ENCODE assay signal across 8 cellular contexts in genomic region chr5:7868773-7869473, GRCh38. TPM values are rescaled to one million over a fixed set of nuclear protein-coding genes. Genes with fewer than 3 reads are reported as not detected.
A peak's percentile ranks its signal among the peaks of the same experiment; 100 is the strongest.
DNase-seq lines count a peak whose midpoint lies in the region; ATAC-seq and TF ChIP-seq lines count a peak whose summit lies in the region.

Gene FASTKD3 (minus strand): TSS chr5:7869031. CDS start chr5:7868083, 948 bp downstream.
Gene MTRR (plus strand): TSS chr5:7869148. CDS start chr5:7870795, 1,647 bp downstream.

- peak within 1 kb of the TSS; percentile 43 to 73 for H3K4ac ChIP-seq in mesenchymal stem cell (ENCODE audit: low read depth in 1 of 2, low read length in 2 of 2)

- no peaks in the 10 kb centered on the region for H3K9me3 Mint-ChIP-seq in effector memory CD8-positive, alpha-beta T cell

- CTCF ChIA-PET in activated CD8-positive, alpha-beta memory T cell treated with anti-CD3 and anti-CD28 coated beads for 36 hours (lab: Charles Lee) = interaction anchor here (1.0 to 1.6 kb wide), 2 partner anchors 11 to 12 kb away, joined by 4 to 6 read pairs; no protein-coding TSS in a partner anchor

- peaks cover 53 to 69% of the 10 kb centered on the region in 2 donors for H3K4me1 Mint-ChIP-seq in effector memory CD8-positive, alpha-beta T cell (ENCODE audit: low read depth in 2 of 2)

- H3K14ac ChIP-seq in mesenchymal stem cell (ENCODE audit: low read length in 2 of 2) = peak within 1 kb of the TSS in 1 of 2 experiments; percentile 79

- no peaks in the 10 kb centered on the region for H3K9me3 ChIP-seq in mesenchymal stem cell (ENCODE audit: control insufficient read depth, low read length)

- POLR2A ChIA-PET in activated CD8-positive, alpha-beta memory T cell treated with anti-CD3 and anti-CD28 coated beads for 36 hours (lab: Charles Lee) = interaction anchor here (0.7 to 1.3 kb wide), 3 partner anchors 9 to 12 kb away, joined by 3 to 8 read pairs (median 6); no protein-coding TSS in a partner anchor

- peak within 1 kb of the TSS; percentile 89 for H2AFZ ChIP-seq in mesenchymal stem cell (ENCODE audit: low read depth, low read length)

- H3K4me3 ChIP-seq in mesenchymal stem cell (ENCODE audit: insufficient read depth in 1 of 2, low read depth in 1 of 2, low read length in 2 of 2) = peak within 1 kb of the TSS; percentile 90 to 94

- peak within 1 kb of the TSS; percentile 80 for H2BK15ac ChIP-seq in mesenchymal stem cell (ENCODE audit: low read depth, poor library complexity, severe bottlenecking)

- no peak for TF ChIP-seq CTCF in GM20000 (IDR thresholded peaks at IDR 0.05; ENCODE audit: extremely low read depth, missing control alignments)

- peak within 1 kb of the TSS; percentile 68 to 92 for H3K27ac Mint-ChIP-seq in effector memory CD8-positive, alpha-beta T cell

- no peak within 1 kb of the TSS for H2AK5ac ChIP-seq in mesenchymal stem cell (ENCODE audit: low read length, severe bottlenecking)

- H3K36me3 ChIP-seq in mesenchymal stem cell (ENCODE audit: control insufficient read depth in 1 of 2, insufficient read depth in 2 of 2, low read depth in 1 of 2, low read length in 2 of 2) = peaks cover 0 to 29% of the 10 kb centered on the region in 2 experiments

- no peak within 1 kb of the TSS for H2BK12ac ChIP-seq in mesenchymal stem cell (ENCODE audit: low read length in 2 of 2)

- H3K4me3 Mint-ChIP-seq in effector memory CD8-positive, alpha-beta T cell = peak within 1 kb of the TSS; percentile 82 to 96

- H3K9ac ChIP-seq in mesenchymal stem cell (ENCODE audit: low read length) = peak within 1 kb of the TSS; percentile 91

- WGBS in mesenchymal stem cell = under 1% methylated on average over 81 of the region's 83 CpGs

- H3K27ac ChIP-seq in mesenchymal stem cell (ENCODE audit: low read length, poor library complexity, severe bottlenecking) = no peak within 1 kb of the TSS

- no peaks in the 10 kb centered on the region for H3K27me3 ChIP-seq in mesenchymal stem cell (ENCODE audit: control insufficient read depth in 1 of 2, insufficient read depth in 1 of 2, low read length in 2 of 2)

- no peaks in the 10 kb centered on the region for H3K27me3 Mint-ChIP-seq in effector memory CD8-positive, alpha-beta T cell

- H2BK5ac ChIP-seq in mesenchymal stem cell (ENCODE audit: low read depth, low read length, poor library complexity, severe bottlenecking) = peak within 1 kb of the TSS; percentile 36

- H3K4me2 ChIP-seq in mesenchymal stem cell (ENCODE audit: low read length, poor library complexity, severe bottlenecking) = peak within 1 kb of the TSS; percentile 96

- ATAC-seq in effector memory CD8-positive, alpha-beta T cell (replicated peaks) = peak; percentile 97

- peak within 1 kb of the TSS in 1 of 2 experiments; percentile 86 for H3K23ac ChIP-seq in mesenchymal stem cell (ENCODE audit: low read length in 2 of 2)

- H3K18ac ChIP-seq in mesenchymal stem cell (ENCODE audit: low read depth in 1 of 2, low read length in 2 of 2) = peak within 1 kb of the TSS; percentile 58 to 70

- peak within 1 kb of the TSS; percentile 81 for H4K91ac ChIP-seq in mesenchymal stem cell (ENCODE audit: low read length)

- peaks cover 20% of the 10 kb centered on the region for H3K36me3 Mint-ChIP-seq in effector memory CD8-positive, alpha-beta T cell (ENCODE audit: insufficient read depth)

- peaks cover 18% of the 10 kb centered on the region for H3K79me1 ChIP-seq in mesenchymal stem cell (replicated peaks; ENCODE audit: low read length, poor library complexity, severe bottlenecking)

- H3K4me1 ChIP-seq in mesenchymal stem cell (ENCODE audit: control insufficient read depth, insufficient read depth, low read depth, low read length) = peaks cover 2% of the 10 kb centered on the region

- DNase-seq in CMK (ENCODE audit: low read depth) (peak; percentile 88), GM20000 (ENCODE audit: low spot score) (peak; percentile 95), HT-29 (ENCODE audit: low spot score) (peak; percentile 96), NOMO-1 (lab: John Stamatoyannopoulos, UW; ENCODE audit: unreplicated experiment in 2 of 2) (peak; percentile 99), mesenchymal stem cell (peak; percentile 95)
- DNase-seq in effector memory CD8-positive, alpha-beta T cell = peak; percentile 84 to 88 (median 84)
- peak; percentile 82 for DNase-seq in stimulated activated CD8-positive, alpha-beta memory T cell treated with anti-CD3 and anti-CD28 coated beads, Interleukin-12 subunit alpha, Interleukin-12 subunit beta, amount 100 ng/mL, for 4 hours (ENCODE audit: low read depth)

- peak within 1 kb of the TSS; percentile 42 for H2BK120ac ChIP-seq in mesenchymal stem cell (ENCODE audit: low read depth, low read length)

- peak within 1 kb of the TSS; percentile 71 for H4K8ac ChIP-seq in mesenchymal stem cell (ENCODE audit: low read length)

RNA-seq across cellular contexts. Expression of gene FASTKD3, which starts in this region (rescaled TPM):
- 6.3 and 8.3 TPM in 2 replicates for total RNA-seq in HT-29 (2014; rRNA removed; shearing (Covaris generic))
- 10 to 100 TPM; 19.2 to 20.3 TPM for total RNA-seq in activated CD8-positive, alpha-beta memory T cell treated with anti-CD3 and anti-CD28 coated beads for 36 hours
- polyA plus RNA-seq in mesenchymal stem cell (2013, experiment 1 of 2) = 3.3 TPM
- polyA plus RNA-seq in mesenchymal stem cell (2013, experiment 2 of 2) = 3.7 TPM

RNA-seq across cellular contexts. Expression of gene MTRR, which starts in this region (rescaled TPM):
- total RNA-seq in HT-29 (2014; rRNA removed; shearing (Covaris generic)) = 36.1 and 42.1 TPM in 2 replicates
- total RNA-seq in activated CD8-positive, alpha-beta memory T cell treated with anti-CD3 and anti-CD28 coated beads for 36 hours = 10 to 100 TPM; 52.9 to 55.0 TPM
- 21.6 TPM for polyA plus RNA-seq in mesenchymal stem cell (2013, experiment 1 of 2)
- polyA plus RNA-seq in mesenchymal stem cell (2013, experiment 2 of 2) = 23.1 TPM
